Comparison of ENCODE assay signal across 8 cellular contexts in genomic region chrX:19372170-19373033, GRCh38. TPM values are rescaled to one million over a fixed set of nuclear protein-coding genes. Genes with fewer than 3 reads are reported as not detected.
DNase-seq lines count a peak whose midpoint lies in the region; ATAC-seq and TF ChIP-seq lines count a peak whose summit lies in the region.

No MANE protein-coding gene starts in this region.

- DNase-seq in CD4-positive, CD25-positive, alpha-beta regulatory T cell = peak; percentile 35 to 66 (median 64)
- DNase-seq in Jurkat, Clone E6-1 (ENCODE audit: low read depth, low spot score) = peak; percentile 5
- DNase-seq in SK-N-DZ (ENCODE audit: low spot score) (peak; percentile 61), glutamatergic neuron (peak; percentile 75), ovary (peak; percentile 50 to 79 (median 68)), thyroid gland (peak; percentile 66 to 74)
- peak; percentile 68 for DNase-seq in activated naive CD4-positive, alpha-beta T cell treated with anti-CD3 and anti-CD28 coated beads, Interleukin-2, amount 50 U/mL, for 16 hours

- H3K27ac ChIP-seq in CD4-positive, CD25-positive, alpha-beta regulatory T cell (ENCODE audit: insufficient read depth, low read length, poor library complexity, severe bottlenecking) = no peak overlapping the region
- no peak overlapping the region for H3K27ac ChIP-seq in ovary
- H3K27ac ChIP-seq in thyroid gland = no peak overlapping the region

- peaks cover 0 to 7% (median 4%) of the 10 kb centered on the region in 4 donors for H3K4me1 Mint-ChIP-seq in CD4-positive, CD25-positive, alpha-beta regulatory T cell
- no peaks in the 10 kb centered on the region for H3K4me1 Mint-ChIP-seq in glutamatergic neuron (ENCODE audit: low read depth, unreplicated experiment)

- intact Hi-C loops in ovary (cut with DNase I) = loop anchor here in 3 of 4 donors (10.0 kb wide), 2 partner anchors 162 to 172 kb away; no protein-coding TSS in a partner anchor
- intact Hi-C loops in thyroid gland (cut with DNase I) = loop anchor here (10.0 kb wide), 2 partner anchors 152 to 522 kb away; no protein-coding TSS in a partner anchor

- H3K4me3 ChIP-seq in CD4-positive, CD25-positive, alpha-beta regulatory T cell (ENCODE audit: low read depth, low read length) = peak overlapping the region; percentile 65
- no peak overlapping the region for H3K4me3 ChIP-seq in Jurkat, Clone E6-1 (ENCODE audit: low read length)
- peak overlapping the region; percentile 9 for H3K4me3 ChIP-seq in ovary
- H3K4me3 ChIP-seq in thyroid gland (replicated peaks in 1 of 3) = peak overlapping the region in 1 of 3 donors; percentile 12

- no peaks in the 10 kb centered on the region for H3K9me3 ChIP-seq in CD4-positive, CD25-positive, alpha-beta regulatory T cell (ENCODE audit: control insufficient read depth in 2 of 2, low read length in 2 of 2)
- H3K9me3 ChIP-seq in ovary = no peaks in the 10 kb centered on the region
- H3K9me3 ChIP-seq in thyroid gland = no peaks in the 10 kb centered on the region

- no peaks in the 10 kb centered on the region for H3K36me3 ChIP-seq in CD4-positive, CD25-positive, alpha-beta regulatory T cell (ENCODE audit: control insufficient read depth, insufficient read depth, low read length)
- H3K36me3 ChIP-seq in ovary = no peaks in the 10 kb centered on the region
- no peaks in the 10 kb centered on the region for H3K36me3 ChIP-seq in thyroid gland

- H3K36me3 Mint-ChIP-seq in CD4-positive, CD25-positive, alpha-beta regulatory T cell = no peaks in the 10 kb centered on the region
- no peaks in the 10 kb centered on the region for H3K36me3 Mint-ChIP-seq in glutamatergic neuron (ENCODE audit: unreplicated experiment)

- no peaks in the 10 kb centered on the region for H3K27me3 ChIP-seq in CD4-positive, CD25-positive, alpha-beta regulatory T cell (ENCODE audit: control insufficient read depth, insufficient read depth, low read length)
- H3K27me3 ChIP-seq in ovary (no peaks in the 10 kb centered on the region), thyroid gland (no peaks in the 10 kb centered on the region)

- ATAC-seq in CD4-positive, CD25-positive, alpha-beta regulatory T cell (ENCODE audit: low read depth in 2 of 2) = peak; percentile 63 to 70
- peak; percentile 67 for ATAC-seq in GM19397 (IDR thresholded peaks at IDR 0.05; ENCODE audit: unreplicated experiment)

- 25 to 37% (median 31%) methylated on average over 26 of the region's 26 CpGs for whole genome bisulfite sequencing in ovary, 3 donors
- WGBS in thyroid gland, 2 donors = 0 to 4% methylated on average over 6 to 15 of the region's 26 CpGs

- TF ChIP-seq EP300 in ovary (IDR thresholded peaks at IDR 0.05) = no peak

- TF ChIP-seq POLR2A in ovary (IDR thresholded peaks at IDR 0.05) = no peak
- no peak for TF ChIP-seq POLR2A in thyroid gland (IDR thresholded peaks at IDR 0.05)

- H3K9me3 Mint-ChIP-seq in CD4-positive, CD25-positive, alpha-beta regulatory T cell = no peaks in the 10 kb centered on the region
- no peaks in the 10 kb centered on the region for H3K9me3 Mint-ChIP-seq in glutamatergic neuron (ENCODE audit: unreplicated experiment)

- peaks cover 5% of the 10 kb centered on the region for H3K27me3 Mint-ChIP-seq in CD4-positive, CD25-positive, alpha-beta regulatory T cell
- no peaks in the 10 kb centered on the region for H3K27me3 Mint-ChIP-seq in glutamatergic neuron (ENCODE audit: unreplicated experiment)

- peak overlapping the region in 1 of 3 donors; percentile 51 for H3K27ac Mint-ChIP-seq in CD4-positive, CD25-positive, alpha-beta regulatory T cell
- H3K27ac Mint-ChIP-seq in glutamatergic neuron (ENCODE audit: unreplicated experiment) = peak overlapping the region; percentile 30

- no peaks in the 10 kb centered on the region for H3K4me1 ChIP-seq in CD4-positive, CD25-positive, alpha-beta regulatory T cell (ENCODE audit: control insufficient read depth, insufficient read depth, low read length, poor library complexity, severe bottlenecking)
- H3K4me1 ChIP-seq in ovary (ENCODE audit: insufficient read depth) (no peaks in the 10 kb centered on the region), thyroid gland (no peaks in the 10 kb centered on the region)

- peak; percentile 65 for TF ChIP-seq CTCF in glutamatergic neuron (IDR thresholded peaks at IDR 0.05; ENCODE audit: partially characterized antibody, unreplicated experiment)
- TF ChIP-seq CTCF in ovary (IDR thresholded peaks at IDR 0.05) = peak; percentile 30 to 54 (median 42)
- peak; percentile 13 to 73 (median 56) for TF ChIP-seq CTCF in thyroid gland (IDR thresholded peaks at IDR 0.05)

- peak overlapping the region; percentile 73 to 96 (median 85) for H3K4me3 Mint-ChIP-seq in CD4-positive, CD25-positive, alpha-beta regulatory T cell
- peak overlapping the region; percentile 84 for H3K4me3 Mint-ChIP-seq in glutamatergic neuron (ENCODE audit: unreplicated experiment)

RNA-seq across cellular contexts. Expression of gene PDHA1, which starts 28.7 kb away (rescaled TPM):
- total RNA-seq in CD4-positive, CD25-positive, alpha-beta regulatory T cell = 87.6 TPM
- polyA plus RNA-seq in CD4-positive, CD25-positive, alpha-beta regulatory T cell = 100 to 1,000 TPM in 1 of 4 donors, 10 to 100 TPM in 3; 50.5 to 103 (median 64.1) TPM
- 212 TPM for polyA plus RNA-seq in Jurkat, Clone E6-1 (2012; ENCODE audit: insufficient read depth, insufficient read length)
- polyA plus RNA-seq in SK-N-DZ (2014; cell fraction: cytosol; rRNA removed) = 182 and 234 TPM in 2 replicates
- 159 and 170 TPM in 2 replicates for polyA plus RNA-seq in SK-N-DZ (2014; cell fraction: nucleus; rRNA removed)
- total RNA-seq in glutamatergic neuron (ENCODE audit: unreplicated experiment) (216 TPM), ovary (100 to 1,000 TPM in 2 of 7 donors, 10 to 100 TPM in 5; 24.3 to 120 (median 91.1) TPM), thyroid gland (100 to 1,000 TPM; 102 to 131 (median 123) TPM)
- polyA plus RNA-seq in ovary = 100 to 1,000 TPM in 1 of 2 donors, 10 to 100 TPM in 1; 63.5 to 141 TPM

Comparison
In these comparisons a context has a peak if more than half of its experiments do, and no peak if none do; other contexts are left out.
1. DNase-seq: peak in every context shown above with its lines; median percentile 75 in glutamatergic neuron; 70 in thyroid gland; 68 in activated naive CD4-positive, alpha-beta T cell treated with anti-CD3 and anti-CD28 coated beads, Interleukin-2, amount 50 U/mL, for 16 hours; 68 in ovary; 64 in CD4-positive, CD25-positive, alpha-beta regulatory T cell; 61 in SK-N-DZ; 5 in Jurkat, Clone E6-1.